ENCODE assay signal across 8 cellular contexts in genomic region chr3:185943363-185944106, GRCh38. TPM values are rescaled to one million over a fixed set of nuclear protein-coding genes. Genes with fewer than 3 reads are reported as not detected.
DNase-seq lines count a peak whose midpoint lies in the region; ATAC-seq and TF ChIP-seq lines count a peak whose summit lies in the region.

No MANE protein-coding gene starts in this region.

- no peaks in the 10 kb centered on the region for H3K9me3 ChIP-seq in WERI-Rb-1 (ENCODE audit: severe bottlenecking)
- no peaks in the 10 kb centered on the region for H3K9me3 ChIP-seq in breast epithelium

- POLR2A ChIA-PET in AG04449 (lab: Yijun Ruan, JAX): interaction anchor here (0.6 to 1.3 kb wide), 2 partner anchors 16 to 674 kb away, joined by 3 to 6 read pairs; no protein-coding TSS in a partner anchor

- no peak overlapping the region for H3K4me3 ChIP-seq in AG04449 (ENCODE audit: low read depth, low read length)
- H3K4me3 ChIP-seq in WERI-Rb-1 (ENCODE audit: low read depth, low read length): peak overlapping the region; percentile 14; the same call in 1 of the 2 replicates
- H3K4me3 ChIP-seq in breast epithelium: peak overlapping the region in 2 of 3 donors; percentile 15 to 17

- no peak for TF ChIP-seq POLR2A in breast epithelium (IDR thresholded peaks at IDR 0.05)

- no peaks in the 10 kb centered on the region for H3K27me3 ChIP-seq in WERI-Rb-1 (ENCODE audit: insufficient read depth, low read depth, severe bottlenecking)
- H3K27me3 ChIP-seq in breast epithelium: no peaks in the 10 kb centered on the region

- peak; percentile 96 for TF ChIP-seq CTCF in AG04449 (IDR thresholded peaks at IDR 0.05; ENCODE audit: insufficient read depth, low read length, missing control alignments)
- TF ChIP-seq CTCF in WERI-Rb-1 (IDR thresholded peaks at IDR 0.05; ENCODE audit: low read depth, low read length): peak; percentile 96
- peak; percentile 91 to 94 (median 94) for TF ChIP-seq CTCF in breast epithelium (IDR thresholded peaks at IDR 0.05)

- H3K36me3 ChIP-seq in WERI-Rb-1 (no peaks in the 10 kb centered on the region), breast epithelium (no peaks in the 10 kb centered on the region)

- H3K27ac ChIP-seq in WERI-Rb-1 (no peak overlapping the region), breast epithelium (peak overlapping the region; percentile 70 to 78)

- no peaks in the 10 kb centered on the region for H3K4me1 ChIP-seq in breast epithelium

- DNase-seq in AG04449 (ENCODE audit: low read depth, low spot score) (peak; percentile 23), NCI-H2107 treated with DMSO at 0.1 percent for 48 hours (lab: John Stamatoyannopoulos, UW; ENCODE audit: unreplicated experiment) (peak; percentile 100), WERI-Rb-1 (peak; percentile 81), breast epithelium (ENCODE audit: low spot score in 2 of 2) (peak; percentile 80 to 84), iris pigment epithelial cell (ENCODE audit: low read depth) (peak; percentile 83)
- DNase-seq in stimulated activated CD4-positive, alpha-beta T cell treated with anti-CD3 and anti-CD28 coated beads, Interleukin-15, amount 100 ng/mL, for 24 hours: peak; percentile 88

- peak; percentile 75 for ATAC-seq in GM18861 (IDR thresholded peaks at IDR 0.05; ENCODE audit: unreplicated experiment)
- ATAC-seq in HG03064 (IDR thresholded peaks at IDR 0.05; ENCODE audit: low read depth, unreplicated experiment): peak; percentile 90

- intact Hi-C loops in breast epithelium (cut with DNase I; ENCODE audit: low total_unique reads): no loop called here

- CTCF ChIA-PET in AG04449 (lab: Yijun Ruan, JAX): interaction anchor here (0.5 to 5.5 kb wide), 87 partner anchors 8 to 878 kb away, joined by 3 to 172 read pairs (median 4); no protein-coding TSS in a partner anchor

RNA-seq across cellular contexts. Expression of gene TRA2B, which starts 5.7 kb away (rescaled TPM):
- 100 to 1,000 TPM; 163 to 278 (median 179) TPM for total RNA-seq in breast epithelium

Comparison
In these comparisons a context has a peak if more than half of its experiments do, and no peak if none do; other contexts are left out.
1. DNase-seq: peak in every context shown above with its lines; median percentile 100 in NCI-H2107 treated with DMSO at 0.1 percent for 48 hours; 88 in stimulated activated CD4-positive, alpha-beta T cell treated with anti-CD3 and anti-CD28 coated beads, Interleukin-15, amount 100 ng/mL, for 24 hours; 83 in iris pigment epithelial cell; 82 in breast epithelium; 81 in WERI-Rb-1; 23 in AG04449.